10 cellular contexts compared by ENCODE assay signal in the genomic region with DNA sequence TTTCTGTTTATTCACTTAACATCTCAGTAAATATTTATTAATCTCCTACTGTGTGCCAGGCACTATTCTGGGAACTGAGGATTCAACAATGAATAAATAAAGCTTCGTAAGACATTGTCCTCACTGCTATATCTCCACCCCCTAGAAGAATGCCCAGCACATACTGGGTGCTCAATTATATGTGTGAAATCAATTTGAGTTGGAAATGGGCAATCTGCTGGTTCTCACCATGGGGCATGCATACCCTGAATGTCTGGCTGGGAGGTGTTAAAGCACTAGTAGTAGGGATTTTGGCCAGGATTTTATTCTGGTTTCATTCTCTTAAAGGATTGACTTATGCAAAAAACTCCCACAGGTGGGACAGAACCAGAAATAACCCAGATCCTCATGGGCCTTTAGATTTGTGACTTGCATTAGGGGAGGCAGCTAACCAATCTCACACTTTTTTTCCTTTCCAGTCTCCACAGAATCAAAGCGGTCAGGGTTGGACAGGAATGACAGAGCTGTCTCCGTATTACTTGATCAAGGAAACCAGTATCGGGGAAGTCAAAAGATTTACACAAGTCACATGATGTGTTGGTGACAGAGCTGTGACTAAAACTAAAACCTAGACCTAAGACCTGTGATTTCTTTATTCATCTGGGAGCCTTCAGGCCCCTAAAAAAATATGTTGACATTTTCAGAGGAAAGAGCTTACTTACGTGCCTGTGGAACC.
DNase-seq lines count a peak whose midpoint lies in the region; ATAC-seq and TF ChIP-seq lines count a peak whose summit lies in the region.
"Had no signal": no experiment of that assay in that cellular context is flagged by ENCODE, and none has a peak within 500 bp of the region (broad histone marks: within the 10 kb centered on the region; RNA-seq: fewer than 3 reads in every experiment).

No MANE protein-coding gene starts in this region.

- no peak for TF ChIP-seq POLR2A in NB4 (IDR thresholded peaks at IDR 0.05; ENCODE audit: extremely low read depth, insufficient read length)

- peak overlapping the region; percentile 53 for H3K4me3 ChIP-seq in NB4 (ENCODE audit: low read depth, low read length)

- DNase-seq in activated naive CD4-positive, alpha-beta T cell treated with Interleukin-2 at 50 U/mL for 16 hours, result peak; percentile 27
- no peak for DNase-seq in activated naive CD4-positive, alpha-beta T cell treated with anti-CD3 and anti-CD28 coated beads, Interleukin-2, amount 50 U/mL, for 16 hours
- DNase-seq in NB4 (ENCODE audit: low read depth) (no peak), cerebellar nuclear complex (lab: John Stamatoyannopoulos, UW) (no peak), epidermal melanocyte (ENCODE audit: insufficient read length, low spot score) (no peak), NCI-H446 treated with DMSO at 0.1 percent for 48 hours (lab: John Stamatoyannopoulos, UW) (no peak)
- no peak for DNase-seq in stimulated activated naive CD8-positive, alpha-beta T cell treated with anti-CD3 and anti-CD28 coated beads, Interleukin-15, Interleukin-2, amounts not matched to agents 100 U/mL and 50 U/mL, for 24 hours
- DNase-seq: activated CD8-positive, alpha-beta memory T cell treated with anti-CD3 and anti-CD28 coated beads for 24 hours; KG1 had no signal

- no peak for TF ChIP-seq CTCF in NB4 (IDR thresholded peaks at IDR 0.05; ENCODE audit: low read depth, low read length)

- ATAC-seq in HG02571 (IDR thresholded peaks at IDR 0.05; ENCODE audit: unreplicated experiment), result peak; percentile 55
- peak; percentile 56 for ATAC-seq in stimulated activated naive CD8-positive, alpha-beta T cell treated with anti-CD3 and anti-CD28 coated beads, Interleukin-15, Interleukin-2, amounts not matched to agents 100 U/mL and 50 U/mL, for 24 hours
